In the genomic region with DNA sequence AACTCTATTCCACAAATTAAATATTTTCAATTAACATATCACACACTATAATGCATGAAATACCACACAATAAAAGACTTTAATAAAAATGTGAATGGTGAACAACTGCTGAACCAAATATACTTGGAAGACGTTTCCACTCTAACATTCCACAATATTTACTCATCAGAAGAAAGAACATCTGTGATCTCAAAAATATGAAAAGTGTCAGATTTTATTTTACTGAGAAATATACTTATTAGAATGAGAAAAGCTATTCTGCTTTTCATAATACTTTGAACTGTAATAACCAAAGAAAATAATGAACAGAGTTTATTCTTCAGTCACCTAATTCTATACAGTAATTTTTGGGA, we compare ENCODE assay signal across 19 cellular contexts.
DNase-seq lines count a peak whose midpoint lies in the region; ATAC-seq, FAIRE-seq and TF ChIP-seq lines count a peak whose summit lies in the region.
"Had no signal": no experiment of that assay in that cellular context is flagged by ENCODE, and none has a peak within 500 bp of the region (broad histone marks: within the 10 kb centered on the region; RNA-seq: fewer than 3 reads in every experiment).

No MANE protein-coding gene starts in this region.

- intact Hi-C loops in Caco-2 (cut with micrococcal nuclease; ENCODE audit: unreplicated experiment): no loop called here

- TF ChIP-seq CTCF in fibroblast of lung (conservative IDR thresholded peaks at IDR 0.05 in 1 of 2, IDR thresholded peaks at IDR 0.05 in 1 of 2; ENCODE audit: low read depth in 1 of 2, low read length in 2 of 2) (no peak), RWPE1 (conservative IDR thresholded peaks at IDR 0.05; ENCODE audit: low read depth) (no peak), Caco-2 (IDR thresholded peaks at IDR 0.05; ENCODE audit: insufficient read depth in 1 of 2, low read depth in 1 of 2, low read length in 1 of 2, severe bottlenecking in 1 of 2, unreplicated experiment in 1 of 2) (no peak)

- no peaks in the 10 kb centered on the region for H4K20me1 ChIP-seq in fibroblast of lung (ENCODE audit: control insufficient read depth, extremely low read depth, insufficient read depth, low read length)
- H4K20me1 ChIP-seq: BLaER1 treated with 17β-estradiol and CSF1 and Interleukin-3, amounts not matched to agents 10 nM and 100 nM had no signal

- no peak overlapping the region for H3K9ac ChIP-seq in fibroblast of lung (ENCODE audit: insufficient read depth, low read length)
- H3K9ac ChIP-seq: BLaER1 treated with 17β-estradiol and CSF1 and Interleukin-3, amounts not matched to agents 10 nM and 100 nM had no signal

- H3K4me2 ChIP-seq in fibroblast of lung (ENCODE audit: extremely low read depth, insufficient read depth, low read length): peak overlapping the region; percentile 77
- H3K4me2 ChIP-seq: BLaER1 treated with 17β-estradiol and CSF1 and Interleukin-3, amounts not matched to agents 10 nM and 100 nM had no signal

- H3K9me3 Mint-ChIP-seq in Caco-2 (ENCODE audit: unreplicated experiment): no peaks in the 10 kb centered on the region
- H3K9me3 Mint-ChIP-seq: immature natural killer cell; T-helper 2 cell treated with Interferon-gamma antibody and Interleukin-4, amounts not matched to agents 5 μg/mL and 100 μg/mL, for 36 hours had no signal

- ATAC-seq in SK-N-SH treated with all-trans-retinoic acid at 6 μM for 48 hours: peak; percentile 62
- ATAC-seq in GM18870 (IDR thresholded peaks at IDR 0.05; ENCODE audit: unreplicated experiment): no peak
- ATAC-seq: activated T-cell treated with anti-CD3 and anti-CD28 coated beads, Interleukin-2, amount 50 U/mL, for 4 hours had no signal

- H3K27me3 Mint-ChIP-seq in Caco-2 (ENCODE audit: insufficient read depth, unreplicated experiment): no peaks in the 10 kb centered on the region

- FAIRE-seq in HTR-8/SVneo (lab: Jason Lieb, UNC): no peak

- H3K4me1 ChIP-seq in fibroblast of lung (ENCODE audit: control insufficient read depth, extremely low read depth, insufficient read depth, low read length) (no peaks in the 10 kb centered on the region), Caco-2 (no peaks in the 10 kb centered on the region)
- H3K4me1 ChIP-seq: BLaER1 treated with 17β-estradiol and CSF1 and Interleukin-3, amounts not matched to agents 10 nM and 100 nM had no signal

- H2AFZ ChIP-seq in fibroblast of lung (ENCODE audit: low read length): no peak overlapping the region

- H3K36me3 ChIP-seq in fibroblast of lung (ENCODE audit: control insufficient read depth, insufficient read depth, low read length) (no peaks in the 10 kb centered on the region), Caco-2 (ENCODE audit: control insufficient read depth, insufficient read depth, low read length) (no peaks in the 10 kb centered on the region)
- H3K36me3 ChIP-seq: BLaER1 treated with 17β-estradiol and CSF1 and Interleukin-3, amounts not matched to agents 10 nM and 100 nM had no signal

- no peaks in the 10 kb centered on the region for H3K36me3 Mint-ChIP-seq in Caco-2 (ENCODE audit: insufficient read depth, unreplicated experiment)
- H3K36me3 Mint-ChIP-seq: immature natural killer cell had no signal

- no peaks in the 10 kb centered on the region for H3K9me3 ChIP-seq in fibroblast of lung (ENCODE audit: control insufficient read depth, insufficient read depth, low read depth, low read length)
- H3K9me3 ChIP-seq in Caco-2: 0 out of 2 replicates have a peak, but pooled peaks cover 10% of the 10 kb centered on the region

- DNase-seq in GM03348 (ENCODE audit: low spot score) (peak; percentile 48), fibroblast of lung (ENCODE audit: low read depth in 2 of 2) (peak; percentile 46 to 53), non-pigmented ciliary epithelial cell (ENCODE audit: low read depth) (peak; percentile 23), RWPE1 (ENCODE audit: low spot score) (no peak), HTR-8/SVneo (ENCODE audit: insufficient read length, low spot score) (no peak), Caco-2 (no peak)
- DNase-seq: activated CD4-positive, alpha-beta T cell treated with anti-CD3 and anti-CD28 coated beads for 4 hours; activated T-cell treated with anti-CD3 and anti-CD28 coated beads, Interleukin-2, amount 50 U/mL, for 4 hours; amygdala; dorsolateral prefrontal cortex; immature natural killer cell; NCI-H2081 treated with DMSO at 0.1 percent for 48 hours; NCI-H774; RPMI8226; stimulated activated CD4-positive, alpha-beta T cell treated with anti-CD3 and anti-CD28 coated beads, Interleukin-1b, Interleukin-23, amount 100 ng/mL, for 48 hours had no signal

- no peaks in the 10 kb centered on the region for H3K4me1 Mint-ChIP-seq in Caco-2 (ENCODE audit: low read depth, unreplicated experiment)
- H3K4me1 Mint-ChIP-seq: immature natural killer cell had no signal

- H3K4me3 Mint-ChIP-seq in Caco-2 (ENCODE audit: unreplicated experiment): no peak overlapping the region
- H3K4me3 Mint-ChIP-seq: activated T-cell treated with anti-CD3 and anti-CD28 coated beads, Interleukin-2, amount 50 U/mL, for 4 hours; immature natural killer cell; T-helper 2 cell treated with Interferon-gamma antibody and Interleukin-4, amounts not matched to agents 5 μg/mL and 100 μg/mL, for 36 hours had no signal

- POLR2A ChIA-PET in RWPE1 (lab: Yijun Ruan, JAX; ENCODE audit: low non-redundant PET): no interaction called here
- POLR2A ChIA-PET in Caco-2 (lab: Charles Lee): no interaction called here

- BruUV-seq in Caco-2 (replicated peaks; lab: Mats Ljungman, UMichigan): no TSS peak

- CTCF ChIA-PET in RWPE1 (lab: Yijun Ruan, JAX) (interaction anchor here (0.6 kb wide), 1 partner anchor 762 kb away, joined by 3 read pairs; no protein-coding TSS in a partner anchor), Caco-2 (lab: Charles Lee) (no interaction called here)

- H3K4me3 ChIP-seq in fibroblast of lung (replicated peaks in 1 of 4; ENCODE audit: control extremely low read depth in 1 of 4, insufficient read depth in 1 of 4, low read depth in 3 of 4, low read length in 4 of 4): peak overlapping the region in 1 of 4 experiments; percentile 24
- no peak overlapping the region for H3K4me3 ChIP-seq in Caco-2 (ENCODE audit: low read depth, low read length)
- H3K4me3 ChIP-seq: BLaER1 treated with 17β-estradiol and CSF1 and Interleukin-3, amounts not matched to agents 10 nM and 100 nM had no signal

- H3K27ac ChIP-seq in fibroblast of lung (ENCODE audit: insufficient read depth, low read length) (peak overlapping the region; percentile 76), RWPE1 (no peak overlapping the region)
- H3K27ac ChIP-seq: BLaER1 treated with 17β-estradiol and CSF1 and Interleukin-3, amounts not matched to agents 10 nM and 100 nM had no signal

- no peaks in the 10 kb centered on the region for H3K79me2 ChIP-seq in fibroblast of lung (ENCODE audit: control insufficient read depth, insufficient read depth, low read length)

- no peak overlapping the region for H3K27ac Mint-ChIP-seq in Caco-2 (ENCODE audit: unreplicated experiment)
- H3K27ac Mint-ChIP-seq: immature natural killer cell; T-helper 2 cell treated with Interferon-gamma antibody and Interleukin-4, amounts not matched to agents 5 μg/mL and 100 μg/mL, for 36 hours had no signal

- no peaks in the 10 kb centered on the region for H3K27me3 ChIP-seq in fibroblast of lung (ENCODE audit: control insufficient read depth, insufficient read depth, low read length)
- no peaks in the 10 kb centered on the region for H3K27me3 ChIP-seq in Caco-2 (replicated peaks; ENCODE audit: control insufficient read depth, insufficient read depth, low read length)
- H3K27me3 ChIP-seq: BLaER1 treated with 17β-estradiol and CSF1 and Interleukin-3, amounts not matched to agents 10 nM and 100 nM; dorsolateral prefrontal cortex had no signal

TF ChIP-seq in SK-N-SH treated with all-trans-retinoic acid at 6 μM for 48 hours, 23 proteins besides CTCF, POLR2A, EP300 and RAD21 (continues in another document):
- no peak for TF ChIP-seq ZFP30 (CRISPR knock-in tag; IDR thresholded peaks at IDR 0.05)
- TF ChIP-seq TCF4 (CRISPR knock-in tag; IDR thresholded peaks at IDR 0.05; ENCODE audit: borderline replicate concordance): no peak
- no peak for TF ChIP-seq CSDC2 (CRISPR knock-in tag; IDR thresholded peaks at IDR 0.05)
- no peak for TF ChIP-seq OSR1 (CRISPR knock-in tag; IDR thresholded peaks at IDR 0.05)
- TF ChIP-seq ZNF8 (CRISPR knock-in tag; IDR thresholded peaks at IDR 0.05): no peak
- TF ChIP-seq ZC3H10 (CRISPR knock-in tag; IDR thresholded peaks at IDR 0.05): no peak
- no peak for TF ChIP-seq ISL1 (CRISPR knock-in tag; IDR thresholded peaks at IDR 0.05)
- TF ChIP-seq ESRRG (CRISPR knock-in tag; IDR thresholded peaks at IDR 0.05): no peak
- TF ChIP-seq ZNF565 (CRISPR knock-in tag; conservative IDR thresholded peaks at IDR 0.05; ENCODE audit: low read depth): no peak
- TF ChIP-seq ZFP3 (CRISPR knock-in tag; IDR thresholded peaks at IDR 0.05): no peak
- no peak for TF ChIP-seq POU6F1 (CRISPR knock-in tag; IDR thresholded peaks at IDR 0.05; ENCODE audit: borderline replicate concordance, low read depth)
- no peak for TF ChIP-seq PPARA (CRISPR knock-in tag; IDR thresholded peaks at IDR 0.05; ENCODE audit: borderline replicate concordance)
- TF ChIP-seq GLIS3 (CRISPR knock-in tag; IDR thresholded peaks at IDR 0.05): no peak
- no peak for TF ChIP-seq CREB5 (CRISPR knock-in tag; IDR thresholded peaks at IDR 0.05; ENCODE audit: low read depth)

Comparison
In these comparisons a context has a peak if more than half of its experiments do, and no peak if none do; other contexts are left out.
1. DNase-seq: peak in GM03348 (single experiment), fibroblast of lung (2 of 2) and non-pigmented ciliary epithelial cell (single experiment); none in RWPE1 (single experiment), HTR-8/SVneo (single experiment) and Caco-2 (0 of 2).